In the genomic region with DNA sequence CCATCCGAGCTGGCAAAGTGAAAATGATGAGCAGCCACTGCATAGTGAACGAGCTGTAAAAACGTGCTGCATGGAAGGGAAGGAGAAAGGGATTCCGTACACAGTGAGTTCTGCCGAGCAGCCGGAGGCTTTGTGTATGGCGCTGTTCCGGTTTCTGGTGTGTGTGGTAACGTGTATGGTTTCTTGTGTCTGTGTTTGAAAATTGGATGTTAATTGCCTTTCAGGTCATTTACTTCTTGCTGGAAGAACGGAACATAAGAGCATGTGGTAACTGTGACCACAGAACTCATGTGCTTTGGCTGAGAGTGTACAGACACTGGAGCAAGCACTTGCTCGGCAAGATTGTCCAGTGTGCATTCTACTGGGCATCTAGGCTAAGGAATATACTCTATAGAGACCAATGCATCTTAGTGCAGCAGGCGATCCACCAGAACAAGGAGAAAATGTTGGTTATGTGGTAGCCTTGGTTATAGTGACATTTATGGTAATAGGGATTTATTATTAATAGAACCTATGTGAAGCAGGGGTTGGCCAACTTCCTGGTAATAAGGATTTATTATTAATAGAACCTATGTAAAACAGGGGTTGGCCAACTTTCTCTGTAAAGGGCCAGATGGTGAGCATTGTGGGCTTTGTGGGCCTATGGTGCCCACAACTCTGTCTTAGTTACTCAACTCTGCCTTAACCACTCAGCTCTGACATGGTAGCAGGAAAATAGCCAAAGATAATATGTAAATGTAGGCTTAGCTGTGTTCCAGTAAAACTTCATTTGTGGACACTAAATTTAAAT, we compare ENCODE assay signal across 9 cellular contexts. TPM values are rescaled to one million over a fixed set of nuclear protein-coding genes. Genes with fewer than 3 reads are reported as not detected.
A peak's percentile ranks its signal among the peaks of the same experiment; 100 is the strongest.
DNase-seq lines count a peak whose midpoint lies in the region; ATAC-seq, FAIRE-seq and TF ChIP-seq lines count a peak whose summit lies in the region.
"Had no signal": no experiment of that assay in that cellular context is flagged by ENCODE, and none has a peak within 500 bp of the region (broad histone marks: within the 10 kb centered on the region; RNA-seq: fewer than 3 reads in every experiment).

No MANE protein-coding gene starts in this region.

- H3K9me3 ChIP-seq in mucosa of descending colon (no peaks in the 10 kb centered on the region), kidney (ENCODE audit: control insufficient read depth in 1 of 2, low read length in 2 of 2) (no peaks in the 10 kb centered on the region)

- H3K27ac ChIP-seq in dorsolateral prefrontal cortex (no peak overlapping the region), brain microvascular endothelial cell (no peak overlapping the region), kidney (ENCODE audit: low read depth in 2 of 2, low read length in 2 of 2) (no peak overlapping the region)
- H3K27ac ChIP-seq: cardiac muscle cell had no signal

- H3K27me3 ChIP-seq in dorsolateral prefrontal cortex (no peaks in the 10 kb centered on the region), brain microvascular endothelial cell (replicated peaks) (no peaks in the 10 kb centered on the region)
- H3K27me3 ChIP-seq: cardiac muscle cell had no signal

- intact Hi-C loops in mucosa of descending colon (cut with DNase I, micrococcal nuclease) = loop anchor here (2.0 to 5.0 kb wide), 2 partner anchors 72 to 177 kb away; no protein-coding TSS in a partner anchor
- intact Hi-C loops in dorsolateral prefrontal cortex (cut with DNase I) = loop anchor here (2.0 to 5.0 kb wide), 4 partner anchors 72 to 377 kb away; no protein-coding TSS in a partner anchor
- intact Hi-C loops in kidney (cut with DNase I) = loop anchor here (10.0 kb wide), 1 partner anchor 74 kb away; no protein-coding TSS in a partner anchor

- H3K9ac ChIP-seq in kidney (ENCODE audit: low read length in 2 of 2) = no peak overlapping the region

- DNase-seq in NCI-H526 treated with DMSO at 0.1 percent for 48 hours (lab: John Stamatoyannopoulos, UW) (peak; percentile 74), mucosa of descending colon (no peak), AG08396 (ENCODE audit: low spot score) (no peak), dorsolateral prefrontal cortex (no peak), brain microvascular endothelial cell (no peak), kidney (no peak)

- ATAC-seq in GM18868 (IDR thresholded peaks at IDR 0.05; ENCODE audit: unreplicated experiment) (peak; percentile 45), HG02642 (IDR thresholded peaks at IDR 0.05; ENCODE audit: poor library complexity, unreplicated experiment) (peak; percentile 73), mucosa of descending colon (peak; percentile 48)

- H3K36me3 ChIP-seq in mucosa of descending colon (ENCODE audit: low read depth) = no peaks in the 10 kb centered on the region
- no peaks in the 10 kb centered on the region for H3K36me3 ChIP-seq in brain microvascular endothelial cell (replicated peaks)
- H3K36me3 ChIP-seq in kidney (ENCODE audit: control insufficient read depth in 1 of 2, insufficient read depth in 2 of 2, low read length in 2 of 2) = peaks cover 0 to 4% of the 10 kb centered on the region in 2 donors
- H3K36me3 ChIP-seq: cardiac muscle cell had no signal

- no peak for FAIRE-seq in kidney (lab: Jason Lieb, UNC)

- H3K4me1 ChIP-seq in mucosa of descending colon (ENCODE audit: low read depth) = no peaks in the 10 kb centered on the region
- peaks cover 8 to 14% of the 10 kb centered on the region in 2 donors for H3K4me1 ChIP-seq in kidney (ENCODE audit: control insufficient read depth in 1 of 2, insufficient read depth in 1 of 2, low read depth in 1 of 2, low read length in 2 of 2)

- in situ Hi-C loops in brain microvascular endothelial cell (cut with HindIII; ENCODE audit: low pct_ligation_motif_present, low sequenced_read_pairs) = no loop called here

- no peak overlapping the region for H3K4me3 ChIP-seq in mucosa of descending colon
- H3K4me3 ChIP-seq in dorsolateral prefrontal cortex = no peak overlapping the region
- H3K4me3 ChIP-seq in brain microvascular endothelial cell (ENCODE audit: low read depth, low read length) = no peak overlapping the region
- no peak overlapping the region for H3K4me3 ChIP-seq in kidney (ENCODE audit: low read length in 2 of 2)
- H3K4me3 ChIP-seq: cardiac muscle cell had no signal

- no peak for TF ChIP-seq CTCF in mucosa of descending colon (IDR thresholded peaks at IDR 0.05)
- no peak for TF ChIP-seq CTCF in dorsolateral prefrontal cortex (IDR thresholded peaks at IDR 0.05 in 54 of 56, conservative IDR thresholded peaks at IDR 0.05 in 2 of 56; ENCODE audit: low read depth in 1 of 56, partially characterized antibody in 56 of 56)
- TF ChIP-seq CTCF in brain microvascular endothelial cell (IDR thresholded peaks at IDR 0.05; ENCODE audit: low read depth, low read length, missing control alignments) = no peak
- TF ChIP-seq CTCF in kidney (IDR thresholded peaks at IDR 0.05; ENCODE audit: borderline replicate concordance, extremely low read depth, insufficient read depth) = no peak

RNA-seq across cellular contexts. Expression of a gene that starts 49.2 kb away (rescaled TPM):
- total RNA-seq in mucosa of descending colon = 1 to 10 TPM; 3.2 to 4.4 (median 4.1) TPM
- total RNA-seq in dorsolateral prefrontal cortex = 100 to 1,000 TPM in 104 of 120 experiments, 10 to 100 TPM in 16; 45.6 to 169 (median 124) TPM
- 4.4 TPM for total RNA-seq in kidney
- 18.2 TPM for polyA plus RNA-seq in kidney (ENCODE audit: insufficient read depth, low read depth, low replicate concordance)
